Comparison of ENCODE assay signal across 8 cellular contexts in genomic region chrX:39688576-39689373, GRCh38.
DNase-seq lines count a peak whose midpoint lies in the region; ATAC-seq, FAIRE-seq and TF ChIP-seq lines count a peak whose summit lies in the region.

No MANE protein-coding gene starts in this region.

- H3K9ac ChIP-seq in GM23248 (peak overlapping the region; percentile 40), mammary epithelial cell (ENCODE audit: insufficient read depth, low read length) (no peak overlapping the region)

- H2AFZ ChIP-seq in GM23248 (peak overlapping the region; percentile 60), mammary epithelial cell (ENCODE audit: low read depth, low read length) (peak overlapping the region; percentile 70)

- H4K20me1 ChIP-seq in GM23248 (ENCODE audit: insufficient read depth) (no peaks in the 10 kb centered on the region), mammary epithelial cell (ENCODE audit: insufficient read depth, low read length) (no peaks in the 10 kb centered on the region)

- no peaks in the 10 kb centered on the region for H3K27me3 ChIP-seq in GM23248 (replicated peaks; ENCODE audit: insufficient read depth)
- H3K27me3 ChIP-seq in mammary epithelial cell (ENCODE audit: insufficient read depth, low read length), result peaks cover 7% of the 10 kb centered on the region
- no peaks in the 10 kb centered on the region for H3K27me3 ChIP-seq in small intestine (ENCODE audit: control insufficient read depth in 2 of 2, insufficient read depth in 2 of 2, low read length in 2 of 2)

- H3F3A ChIP-seq in GM23248 (ENCODE audit: insufficient read depth), result no peaks in the 10 kb centered on the region

- intact Hi-C loops in mammary epithelial cell (cut with micrococcal nuclease), result no loop called here

- H3K9me3 ChIP-seq in GM23248 (ENCODE audit: low read depth), result no peaks in the 10 kb centered on the region
- H3K9me3 ChIP-seq in mammary epithelial cell (replicated peaks; ENCODE audit: insufficient read depth, low read length), result no peaks in the 10 kb centered on the region
- H3K9me3 ChIP-seq in small intestine (ENCODE audit: control insufficient read depth, low read depth), result no peaks in the 10 kb centered on the region

- ATAC-seq in GM21619 (IDR thresholded peaks at IDR 0.05; ENCODE audit: unreplicated experiment), result no peak

- WGBS in GM23248 (ENCODE audit: low coverage in 1 of 2, low lambda C conversion rate in 2 of 2, missing lambda C conversion rate in 2 of 2), 2 experiments, result 1 to 2% methylated on average over 5 to 16 of the region's 100 CpGs
- WGBS in mammary epithelial cell (ENCODE audit: low coverage, missing lambda C conversion rate), result 0% methylated on average over 2 of the region's 100 CpGs
- 1 to 31% (median 9%) methylated on average over 10 to 100 of the region's 100 CpGs for whole genome bisulfite sequencing in small intestine, 3 donors

- TF ChIP-seq CTCF in 22Rv1 (IDR thresholded peaks at IDR 0.05), result no peak
- TF ChIP-seq CTCF in mammary epithelial cell (conservative IDR thresholded peaks at IDR 0.05 in 1 of 2, IDR thresholded peaks at IDR 0.05 in 1 of 2; ENCODE audit: extremely low read depth in 1 of 2, insufficient read depth in 1 of 2, low read depth in 1 of 2, low read length in 2 of 2), result no peak

- dilution Hi-C loops in mammary epithelial cell (cut with HindIII; ENCODE audit: low sequenced_read_pairs), result no loop called here

- FAIRE-seq in small intestine (lab: Jason Lieb, UNC), result no peak

- no peaks in the 10 kb centered on the region for H3K79me2 ChIP-seq in GM23248 (ENCODE audit: insufficient read depth)
- H3K79me2 ChIP-seq in mammary epithelial cell (ENCODE audit: insufficient read depth, low read length), result no peaks in the 10 kb centered on the region

- in situ Hi-C loops in GM23248 (cut with MboI), result no loop called here
- in situ Hi-C loops in mammary epithelial cell (cut with MboI; ENCODE audit: low sequenced_read_pairs in 2 of 2), result no loop called here

- H3K27ac ChIP-seq in 22Rv1, result peak overlapping the region; percentile 26; the same call in 1 of the 2 replicates
- no peak overlapping the region for H3K27ac ChIP-seq in GM23248
- H3K27ac ChIP-seq in mammary epithelial cell (ENCODE audit: insufficient read depth, low read depth, low read length), result no peak overlapping the region
- H3K27ac ChIP-seq in small intestine (ENCODE audit: low read depth in 1 of 2, low read length in 1 of 2), result peak overlapping the region in 1 of 2 donors; percentile 27

- no TSS peak for BruUV-seq in mammary epithelial cell (replicated peaks; lab: Mats Ljungman, UMichigan)

- H3K36me3 ChIP-seq in GM23248 (ENCODE audit: low read depth) (no peaks in the 10 kb centered on the region), mammary epithelial cell (ENCODE audit: insufficient read depth, low read length) (no peaks in the 10 kb centered on the region), small intestine (ENCODE audit: control insufficient read depth in 2 of 2, insufficient read depth in 2 of 2, low read length in 2 of 2) (no peaks in the 10 kb centered on the region)

- H3K4me2 ChIP-seq in GM23248 (ENCODE audit: unreplicated experiment) (peak overlapping the region; percentile 68), mammary epithelial cell (ENCODE audit: insufficient read depth, low read depth, low read length) (peak overlapping the region; percentile 86)

- H3K4me1 ChIP-seq in GM23248 (ENCODE audit: insufficient read depth) (no peaks in the 10 kb centered on the region), mammary epithelial cell (ENCODE audit: insufficient read depth, low read length) (peaks cover 4% of the 10 kb centered on the region), small intestine (ENCODE audit: control insufficient read depth in 2 of 2, insufficient read depth in 1 of 2, low read depth in 1 of 2, low read length in 1 of 2) (no peaks in the 10 kb centered on the region)

- CTCF ChIA-PET in mammary epithelial cell (lab: Charles Lee; ENCODE audit: low non-redundant PET), result no interaction called here

- H3K4me3 ChIP-seq in GM23248, result peak overlapping the region; percentile 57
- peak overlapping the region in 2 of 3 experiments; percentile 23 to 31 for H3K4me3 ChIP-seq in mammary epithelial cell (replicated peaks in 1 of 3; ENCODE audit: insufficient read depth in 1 of 3, low read depth in 2 of 3, low read length in 3 of 3)
- H3K4me3 ChIP-seq in small intestine (ENCODE audit: low read depth in 1 of 2, low read length in 2 of 2), result peak overlapping the region in 1 of 2 donors; percentile 48

- DNase-seq in GM23248, result peak; percentile 61
- DNase-seq in RPMI7951 (ENCODE audit: low read depth), result peak; percentile 72
- DNase-seq in mammary epithelial cell, result peak; percentile 35
- peak; percentile 73 for DNase-seq in iPS-NIHi7 (ENCODE audit: extremely low spot score)
- peak; percentile 78 for DNase-seq in small intestine
- no peak for DNase-seq in GM19238 (ENCODE audit: insufficient read length, low spot score)

- no peaks in the 10 kb centered on the region for H3K9me2 ChIP-seq in GM23248 (ENCODE audit: insufficient read depth)
